In genomic region chr16:69761983-69762842, GRCh38 we compare ENCODE assay signal across 8 cellular contexts. TPM values are rescaled to one million over a fixed set of nuclear protein-coding genes. Genes with fewer than 3 reads are reported as not detected.
DNase-seq lines count a peak whose midpoint lies in the region; ATAC-seq and TF ChIP-seq lines count a peak whose summit lies in the region.

Gene WWP2 (plus strand): TSS chr16:69762332. CDS start chr16:69787011, 24,679 bp downstream.

- TF ChIP-seq CTCF in A673 (conservative IDR thresholded peaks at IDR 0.05; ENCODE audit: low read depth, low read length), result no peak

- DNase-seq in A673 (ENCODE audit: low spot score) (peak; percentile 86), NCI-H446 treated with DMSO at 0.1 percent for 48 hours (lab: John Stamatoyannopoulos, UW) (peak; percentile 14), left colon (peak; percentile 72 to 81)
- peak; percentile 81 for DNase-seq in activated CD4-positive, alpha-beta T cell treated with anti-CD3 and anti-CD28 coated beads for 48 hours
- DNase-seq in stimulated activated CD4-positive, alpha-beta T cell treated with anti-CD3 and anti-CD28 coated beads, Interleukin-1b, Interleukin-23, amount 100 ng/mL, for 4 hours (ENCODE audit: low read depth in 2 of 2), result peak; percentile 69 to 71

- ATAC-seq in GM18520 (IDR thresholded peaks at IDR 0.05; ENCODE audit: unreplicated experiment) (peak; percentile 72), HG03066 (IDR thresholded peaks at IDR 0.05; ENCODE audit: low read depth, unreplicated experiment) (peak; percentile 78), left colon (peak; percentile 80)

- no peaks in the 10 kb centered on the region for H3K27me3 ChIP-seq in A673 (replicated peaks; ENCODE audit: insufficient read depth, low read depth, low read length, poor library complexity)

- H3K9me3 ChIP-seq in A673 (ENCODE audit: low read depth, low read length, poor library complexity, severe bottlenecking), result no peaks in the 10 kb centered on the region

- no TSS peak for BruUV-seq in A673 (replicated peaks; lab: Mats Ljungman, UMichigan)

- H3K4me3 ChIP-seq in A673 (ENCODE audit: low read depth, low read length, poor library complexity, severe bottlenecking), result peak within 1 kb of the TSS; percentile 89

- POLR2A ChIA-PET in A673 (lab: Charles Lee; ENCODE audit: low non-redundant PET), result interaction anchor here (0.6 kb wide), 2 partner anchors 20 to 142 kb away, joined by 3 to 11 read pairs; no protein-coding TSS in a partner anchor

- H3K36me3 ChIP-seq in A673 (ENCODE audit: insufficient read depth, low read length, poor library complexity, severe bottlenecking), result no peaks in the 10 kb centered on the region

- intact Hi-C loops in A673 (cut with micrococcal nuclease; ENCODE audit: unreplicated experiment), result no loop called here
- intact Hi-C loops in left colon (cut with DNase I, micrococcal nuclease), result no loop called here

- no peaks in the 10 kb centered on the region for H3K4me1 ChIP-seq in A673 (ENCODE audit: insufficient read depth, low read length, poor library complexity, severe bottlenecking)

- peak within 1 kb of the TSS; percentile 78 for H3K27ac ChIP-seq in A673 (ENCODE audit: low read depth, low read length, poor library complexity, severe bottlenecking)
- H3K27ac ChIP-seq in cingulate gyrus (ENCODE audit: low read depth, low read length), result peak within 1 kb of the TSS; percentile 93

- CTCF ChIA-PET in A673 (lab: Charles Lee), result interaction anchor here (0.5 kb wide), 1 partner anchor 431 kb away, joined by 4 read pairs; no protein-coding TSS in a partner anchor

RNA-seq across cellular contexts. Expression of gene WWP2, which starts in this region (rescaled TPM):
- total RNA-seq in A673 (2021) (32.4 and 38.5 TPM in 2 replicates), left colon (100 to 1,000 TPM in 1 of 2 donors, 10 to 100 TPM in 1; 83.3 to 102 TPM)

Comparison
In these comparisons a context has a peak if more than half of its experiments do, and no peak if none do; other contexts are left out.
1. Peak in every context shown above with its lines: DNase-seq, ATAC-seq, H3K4me3 ChIP-seq and H3K27ac ChIP-seq.
2. DNase-seq: peak in every context shown above with its lines; median percentile 86 in A673; 81 in activated CD4-positive, alpha-beta T cell treated with anti-CD3 and anti-CD28 coated beads for 48 hours; 76 in left colon; 70 in stimulated activated CD4-positive, alpha-beta T cell treated with anti-CD3 and anti-CD28 coated beads, Interleukin-1b, Interleukin-23, amount 100 ng/mL, for 4 hours; 14 in NCI-H446 treated with DMSO at 0.1 percent for 48 hours.